In the genomic region with DNA sequence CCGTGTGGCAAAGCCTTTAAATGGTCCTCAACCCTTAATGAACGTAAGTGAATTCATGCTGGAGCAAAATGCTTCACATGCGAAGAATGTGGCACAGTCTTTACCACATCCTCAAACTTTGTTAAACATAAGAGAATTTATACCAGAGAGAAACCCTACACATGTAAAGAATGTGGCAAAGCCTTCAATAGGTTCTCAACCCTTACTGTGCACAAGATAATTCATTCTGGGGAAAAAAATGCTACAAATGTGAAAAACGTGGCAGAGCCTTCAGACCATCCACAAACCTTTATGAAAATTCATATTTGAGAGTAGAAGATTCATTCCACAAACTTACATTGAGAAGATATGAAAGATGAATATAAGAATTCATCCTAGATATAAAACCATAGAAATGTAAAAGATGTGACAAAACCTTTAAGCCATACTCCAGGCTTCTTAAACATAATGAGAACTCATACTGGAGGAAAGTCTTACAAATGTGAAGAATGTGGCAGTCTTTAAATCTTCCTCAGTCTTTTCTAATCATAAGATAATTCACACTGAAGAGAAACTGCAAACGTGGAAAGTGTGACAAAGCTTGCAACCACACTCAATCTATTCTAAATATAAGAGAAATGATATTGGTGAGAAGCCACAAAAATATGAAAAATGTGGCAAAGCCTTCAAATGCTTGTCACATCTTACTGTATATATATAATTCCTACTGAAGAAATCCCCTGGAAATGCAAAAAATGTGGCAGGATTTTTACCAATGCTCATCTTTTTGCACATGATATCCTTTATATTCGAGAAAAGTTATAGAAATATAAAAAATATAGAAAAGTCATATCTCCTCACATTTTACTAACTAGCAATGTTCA, we compare ENCODE assay signal across 17 cellular contexts.
"Had no signal": no experiment of that assay in that cellular context is flagged by ENCODE, and none has a peak within 500 bp of the region (broad histone marks: within the 10 kb centered on the region; RNA-seq: fewer than 3 reads in every experiment).

No MANE protein-coding gene starts in this region.

- ATAC-seq: activated CD8-positive, alpha-beta T cell treated with anti-CD3 and anti-CD28 coated beads for 36 hours; activated T-cell treated with anti-CD3 and anti-CD28 coated beads, Interleukin-2, amount 50 U/mL, for 72 hours; mucosa of descending colon; psoas muscle; stimulated activated naive CD8-positive, alpha-beta T cell treated with anti-CD3 and anti-CD28 coated beads, Interleukin-15, amount 100 ng/mL, for 72 hours had no signal

- H3K27me3 ChIP-seq: breast epithelium, esophagus squamous epithelium had no signal

- DNase-seq: activated CD8-positive, alpha-beta memory T cell treated with anti-CD3 and anti-CD28 coated beads, Interleukin-2, amount 50 U/mL, for 4 hours; activated CD8-positive, alpha-beta T cell treated with anti-CD3 and anti-CD28 coated beads for 36 hours; activated gamma-delta T cell treated with Interleukin-2 at 50 U/mL for 16 hours; activated naive CD8-positive, alpha-beta T cell treated with anti-CD3 and anti-CD28 coated beads, Interleukin-2, amount 10 ng/mL, durations not matched to agents 7 days and 5 days; activated T-cell treated with anti-CD3 and anti-CD28 coated beads, Interleukin-2, amount 50 U/mL, for 72 hours; aorta; esophagus squamous epithelium; foreskin fibroblast; glutamatergic neuron; mammary epithelial cell; mucosa of descending colon; psoas muscle; stimulated activated CD4-positive, alpha-beta T cell treated with anti-CD3 and anti-CD28 coated beads, Interleukin-4, amount 100 ng/mL, for 4 hours; stimulated activated naive CD8-positive, alpha-beta T cell treated with anti-CD3 and anti-CD28 coated beads, Interleukin-15, amount 100 ng/mL, for 72 hours had no signal

- H3K4me1 Mint-ChIP-seq: activated naive CD8-positive, alpha-beta T cell treated with anti-CD3 and anti-CD28 coated beads, Interleukin-2, amount 10 ng/mL, durations not matched to agents 7 days and 5 days; nephron; stimulated activated naive CD8-positive, alpha-beta T cell treated with anti-CD3 and anti-CD28 coated beads, Interleukin-15, amount 100 ng/mL, for 72 hours had no signal

- H3K27ac ChIP-seq: breast epithelium, esophagus squamous epithelium, psoas muscle, VCaP had no signal

- H3K27ac Mint-ChIP-seq: activated CD8-positive, alpha-beta T cell treated with anti-CD3 and anti-CD28 coated beads for 36 hours; activated naive CD8-positive, alpha-beta T cell treated with anti-CD3 and anti-CD28 coated beads, Interleukin-2, amount 10 ng/mL, durations not matched to agents 7 days and 5 days; activated T-cell treated with anti-CD3 and anti-CD28 coated beads, Interleukin-2, amount 50 U/mL, for 72 hours; nephron; stimulated activated naive CD8-positive, alpha-beta T cell treated with anti-CD3 and anti-CD28 coated beads, Interleukin-15, amount 100 ng/mL, for 72 hours had no signal

- H3K4me3 ChIP-seq: breast epithelium, mucosa of descending colon, psoas muscle had no signal

- H3K4me3 Mint-ChIP-seq: activated CD8-positive, alpha-beta T cell treated with anti-CD3 and anti-CD28 coated beads for 36 hours; activated naive CD8-positive, alpha-beta T cell treated with anti-CD3 and anti-CD28 coated beads, Interleukin-2, amount 10 ng/mL, durations not matched to agents 7 days and 5 days; activated T-cell treated with anti-CD3 and anti-CD28 coated beads, Interleukin-2, amount 50 U/mL, for 72 hours; nephron; stimulated activated naive CD8-positive, alpha-beta T cell treated with anti-CD3 and anti-CD28 coated beads, Interleukin-15, amount 100 ng/mL, for 72 hours had no signal

- H3K27me3 Mint-ChIP-seq: activated CD8-positive, alpha-beta T cell treated with anti-CD3 and anti-CD28 coated beads for 36 hours; activated naive CD8-positive, alpha-beta T cell treated with anti-CD3 and anti-CD28 coated beads, Interleukin-2, amount 10 ng/mL, durations not matched to agents 7 days and 5 days; stimulated activated naive CD8-positive, alpha-beta T cell treated with anti-CD3 and anti-CD28 coated beads, Interleukin-15, amount 100 ng/mL, for 72 hours had no signal

- H3K4me1 ChIP-seq: breast epithelium, esophagus squamous epithelium, psoas muscle had no signal
